In the genomic region with DNA sequence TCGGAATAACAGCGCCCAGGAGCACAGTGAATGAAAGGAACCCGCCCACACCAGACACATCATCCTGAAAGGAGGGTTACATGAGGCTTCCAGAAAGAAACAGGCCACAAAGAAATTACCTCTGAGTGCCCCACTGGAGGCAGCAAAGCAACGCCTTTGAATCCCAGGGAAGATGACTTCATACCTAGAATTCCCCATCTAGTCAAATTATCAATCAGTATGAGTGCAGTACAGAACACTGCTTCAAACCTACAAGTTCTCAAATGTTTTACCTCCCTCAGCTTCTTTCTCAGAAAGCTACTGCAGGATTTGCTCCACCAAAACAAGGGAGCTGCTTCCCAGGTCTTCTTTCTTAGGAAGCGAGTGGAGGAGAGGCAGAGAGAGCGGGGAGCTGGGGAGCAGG, we compare ENCODE assay signal across 9 cellular contexts.
DNase-seq lines count a peak whose midpoint lies in the region; ATAC-seq, FAIRE-seq and TF ChIP-seq lines count a peak whose summit lies in the region.
"Had no signal": no experiment of that assay in that cellular context is flagged by ENCODE, and none has a peak within 500 bp of the region (broad histone marks: within the 10 kb centered on the region; RNA-seq: fewer than 3 reads in every experiment).

No MANE protein-coding gene starts in this region.

- DNase-seq in GM13976 (ENCODE audit: low spot score) (peak; percentile 80), WERI-Rb-1 (peak; percentile 29), HepG2 (ENCODE audit: low spot score) (no peak), amniotic stem cell (lab: John Stamatoyannopoulos, UW) (no peak), right atrium auricular region (ENCODE audit: low spot score) (no peak), NCI-H82 treated with DMSO at 0.1 percent for 48 hours (lab: John Stamatoyannopoulos, UW; ENCODE audit: unreplicated experiment) (no peak), KG1 (lab: John Stamatoyannopoulos, UW) (no peak)

- H3K9ac ChIP-seq in HepG2 (ENCODE audit: insufficient read depth, low read depth, low read length) = no peak overlapping the region
- H3K9ac ChIP-seq: KMS-11 had no signal

- no peak for TF ChIP-seq POLR2A in HepG2 (IDR thresholded peaks at IDR 0.05; ENCODE audit: insufficient read depth in 1 of 2, low read depth in 2 of 2, low read length in 2 of 2)

- no peaks in the 10 kb centered on the region for H3K9me3 ChIP-seq in WERI-Rb-1 (ENCODE audit: severe bottlenecking)
- H3K9me3 ChIP-seq in HepG2 (ENCODE audit: low read length) = no peaks in the 10 kb centered on the region
- H3K9me3 ChIP-seq in right atrium auricular region = peaks cover 0 to 4% of the 10 kb centered on the region in 2 donors

- H3K4me2 ChIP-seq in HepG2 (ENCODE audit: low read depth, low read length) = no peak overlapping the region
- H3K4me2 ChIP-seq: KMS-11 had no signal

- no peak overlapping the region for H3K4me3 ChIP-seq in WERI-Rb-1 (ENCODE audit: low read depth, low read length)
- no peak overlapping the region for H3K4me3 ChIP-seq in HepG2 (replicated peaks in 1 of 3; ENCODE audit: insufficient read depth in 1 of 3, low read depth in 2 of 3, low read length in 3 of 3)
- no peak overlapping the region for H3K4me3 ChIP-seq in right atrium auricular region

- no peak overlapping the region for H2AFZ ChIP-seq in HepG2 (ENCODE audit: low read length)

- H3K27me3 ChIP-seq in WERI-Rb-1 (ENCODE audit: insufficient read depth, low read depth, severe bottlenecking) (no peaks in the 10 kb centered on the region), HepG2 (ENCODE audit: control insufficient read depth in 1 of 2, insufficient read depth in 2 of 2, low read length in 2 of 2) (no peaks in the 10 kb centered on the region), right atrium auricular region (no peaks in the 10 kb centered on the region)

- TF ChIP-seq EP300 in HepG2 (IDR thresholded peaks at IDR 0.05; ENCODE audit: low read depth in 2 of 2, low read length in 2 of 2) = no peak
- TF ChIP-seq EP300 in HepG2 (CRISPR knock-in tag; IDR thresholded peaks at IDR 0.05; ENCODE audit: borderline replicate concordance) = no peak

- H3K36me3 ChIP-seq in WERI-Rb-1 (no peaks in the 10 kb centered on the region; the same call in 1 of the 2 replicates), HepG2 (replicated peaks in 1 of 2; ENCODE audit: control insufficient read depth in 1 of 2, insufficient read depth in 2 of 2, low read length in 2 of 2) (no peaks in the 10 kb centered on the region), right atrium auricular region (no peaks in the 10 kb centered on the region)

- CTCF ChIA-PET in HepG2 (lab: Yijun Ruan, JAX; ENCODE audit: low intra/inter-chr PET ratio, low total read pairs) = no interaction called here

- intact Hi-C loops in HepG2 (cut with micrococcal nuclease; ENCODE audit: unreplicated experiment) = no loop called here

- in situ Hi-C loops in GM13976 (cut with MboI; ENCODE audit: low sequenced_read_pairs, unreplicated experiment) = loop anchor here (5.0 kb wide), 1 partner anchor 142 kb away; no protein-coding TSS in a partner anchor
- in situ Hi-C loops in HepG2 (cut with HindIII; ENCODE audit: extremely low pct_ligation_motif_present, low pct_unique_long_range_greater_than_20kb) = no loop called here

- H3K4me1 ChIP-seq in HepG2 (ENCODE audit: insufficient read depth, low read length) = no peaks in the 10 kb centered on the region
- peaks cover 0 to 28% of the 10 kb centered on the region in 2 donors for H3K4me1 ChIP-seq in right atrium auricular region

- H3K27ac ChIP-seq in WERI-Rb-1 (no peak overlapping the region), HepG2 (ENCODE audit: extremely low read length, insufficient read depth, low read length) (no peak overlapping the region), right atrium auricular region (no peak overlapping the region)
- H3K27ac ChIP-seq: KMS-11 had no signal

- TF ChIP-seq RAD21 in HepG2 (CRISPR knock-in tag; IDR thresholded peaks at IDR 0.05) = no peak

- TF ChIP-seq CTCF in GM13976 (IDR thresholded peaks at IDR 0.05; ENCODE audit: borderline replicate concordance, control extremely low read depth, extremely low read depth, insufficient read depth, missing control alignments) (peak; percentile 8), WERI-Rb-1 (IDR thresholded peaks at IDR 0.05; ENCODE audit: low read depth, low read length) (peak; percentile 41; the same call in 1 of the 2 replicates), HepG2 (CRISPR knock-in tag; IDR thresholded peaks at IDR 0.05) (peak; percentile 23), right atrium auricular region (IDR thresholded peaks at IDR 0.05) (no peak)

- no TSS peak for BruUV-seq in HepG2 (replicated peaks; lab: Mats Ljungman, UMichigan)

- H3K79me2 ChIP-seq in HepG2 (ENCODE audit: insufficient read depth, low read length) = no peaks in the 10 kb centered on the region

- ATAC-seq in HG02642 (IDR thresholded peaks at IDR 0.05; ENCODE audit: poor library complexity, unreplicated experiment) (peak; percentile 50), HepG2 (no peak)

- no peaks in the 10 kb centered on the region for H4K20me1 ChIP-seq in HepG2 (ENCODE audit: insufficient read depth, low read length)

- POLR2A ChIA-PET in HepG2 (lab: Yijun Ruan, JAX) = no interaction called here

- 63% methylated on average over 6 of the region's 6 CpGs for WGBS in HepG2 (ENCODE audit: low lambda C conversion rate)

- no peak for FAIRE-seq in HepG2 (lab: Jason Lieb, UNC)

TF ChIP-seq in HepG2, 621 proteins besides CTCF, POLR2A, EP300 and RAD21:
- TF ChIP-seq MAF1 (CRISPR knock-in tag; IDR thresholded peaks at IDR 0.05; ENCODE audit: borderline replicate concordance) = no peak
- TF ChIP-seq ZNF260 (CRISPR knock-in tag; IDR thresholded peaks at IDR 0.05; ENCODE audit: borderline replicate concordance, low read depth) = no peak
- TF ChIP-seq ASH2L (IDR thresholded peaks at IDR 0.05; ENCODE audit: insufficient read length, low read depth, low read length) = no peak
- TF ChIP-seq, protein P1, sequence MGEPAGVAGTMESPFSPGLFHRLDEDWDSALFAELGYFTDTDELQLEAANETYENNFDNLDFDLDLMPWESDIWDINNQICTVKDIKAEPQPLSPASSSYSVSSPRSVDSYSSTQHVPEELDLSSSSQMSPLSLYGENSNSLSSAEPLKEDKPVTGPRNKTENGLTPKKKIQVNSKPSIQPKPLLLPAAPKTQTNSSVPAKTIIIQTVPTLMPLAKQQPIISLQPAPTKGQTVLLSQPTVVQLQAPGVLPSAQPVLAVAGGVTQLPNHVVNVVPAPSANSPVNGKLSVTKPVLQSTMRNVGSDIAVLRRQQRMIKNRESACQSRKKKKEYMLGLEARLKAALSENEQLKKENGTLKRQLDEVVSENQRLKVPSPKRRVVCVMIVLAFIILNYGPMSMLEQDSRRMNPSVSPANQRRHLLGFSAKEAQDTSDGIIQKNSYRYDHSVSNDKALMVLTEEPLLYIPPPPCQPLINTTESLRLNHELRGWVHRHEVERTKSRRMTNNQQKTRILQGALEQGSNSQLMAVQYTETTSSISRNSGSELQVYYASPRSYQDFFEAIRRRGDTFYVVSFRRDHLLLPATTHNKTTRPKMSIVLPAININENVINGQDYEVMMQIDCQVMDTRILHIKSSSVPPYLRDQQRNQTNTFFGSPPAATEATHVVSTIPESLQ (CRISPR knock-in tag; conservative IDR thresholded peaks at IDR 0.05) = no peak
- no peak for TF ChIP-seq ZNF263 (CRISPR knock-in tag; IDR thresholded peaks at IDR 0.05)

Comparison
In these comparisons a context has a peak if more than half of its experiments do, and no peak if none do; other contexts are left out.
1. DNase-seq: peak in GM13976 (single experiment) and WERI-Rb-1 (single experiment); none in HepG2 (single experiment), amniotic stem cell (single experiment), right atrium auricular region (single experiment), NCI-H82 treated with DMSO at 0.1 percent for 48 hours (single experiment) and KG1 (single experiment).
2. CTCF ChIP-seq: peak in GM13976 (single experiment), WERI-Rb-1 (single experiment) and HepG2 (single experiment); none in right atrium auricular region (0 of 2).